8 cellular contexts compared by ENCODE assay signal in genomic region chr22:26398741-26399153, GRCh38. TPM values are rescaled to one million over a fixed set of nuclear protein-coding genes. Genes with fewer than 3 reads are reported as not detected.
A peak's percentile ranks its signal among the peaks of the same experiment; 100 is the strongest.
DNase-seq lines count a peak whose midpoint lies in the region; ATAC-seq, FAIRE-seq and TF ChIP-seq lines count a peak whose summit lies in the region.

No MANE protein-coding gene starts in this region.

- intact Hi-C loops in ascending aorta (cut with DNase I), result loop anchor here (2.0 kb wide), 1 partner anchor 62 kb away; no protein-coding TSS in a partner anchor

- H3K4me1 ChIP-seq in KMS-11 (ENCODE audit: low read depth, poor library complexity, severe bottlenecking) (no peaks in the 10 kb centered on the region), ascending aorta (no peaks in the 10 kb centered on the region), small intestine (ENCODE audit: control insufficient read depth in 2 of 2, insufficient read depth in 1 of 2, low read depth in 1 of 2, low read length in 1 of 2) (no peaks in the 10 kb centered on the region)

- H3K9me3 ChIP-seq in ascending aorta, result no peaks in the 10 kb centered on the region
- no peaks in the 10 kb centered on the region for H3K9me3 ChIP-seq in small intestine (ENCODE audit: control insufficient read depth, low read depth)

- no peak for ATAC-seq in HG02610 (IDR thresholded peaks at IDR 0.05; ENCODE audit: unreplicated experiment)

- 30 to 39% (median 33%) methylated on average over 3 of the region's 3 CpGs for WGBS in small intestine, 3 donors

- H3K36me3 ChIP-seq in KMS-11 (ENCODE audit: insufficient read depth), result no peaks in the 10 kb centered on the region
- H3K36me3 ChIP-seq in ascending aorta, result no peaks in the 10 kb centered on the region
- H3K36me3 ChIP-seq in small intestine (ENCODE audit: control insufficient read depth in 2 of 2, insufficient read depth in 2 of 2, low read length in 2 of 2), result no peaks in the 10 kb centered on the region

- no peak overlapping the region for H3K4me2 ChIP-seq in KMS-11

- H3K4me3 ChIP-seq in KMS-11 (IDR thresholded peaks at IDR 0.05; ENCODE audit: insufficient read depth, low read depth, low read length) (no peak overlapping the region), ascending aorta (no peak overlapping the region), small intestine (ENCODE audit: low read depth in 1 of 2, low read length in 2 of 2) (no peak overlapping the region)

- no peak overlapping the region for H3K9ac ChIP-seq in KMS-11

- DNase-seq in Daoy (ENCODE audit: low read depth) (peak; percentile 69), T-helper 1 cell (peak; percentile 14 to 59 (median 23)), ascending aorta (ENCODE audit: low spot score in 2 of 2) (peak in 1 of 2 donors; percentile 71), hepatic stellate cell (ENCODE audit: low spot score) (peak; percentile 71), small intestine (peak; percentile 70), HuH-7.5 (ENCODE audit: low spot score) (no peak)

- H3K27me3 ChIP-seq in KMS-11 (ENCODE audit: insufficient read depth, low read depth) (no peaks in the 10 kb centered on the region), ascending aorta (no peaks in the 10 kb centered on the region), small intestine (ENCODE audit: control insufficient read depth in 2 of 2, insufficient read depth in 2 of 2, low read length in 2 of 2) (no peaks in the 10 kb centered on the region)

- peak; percentile 50; the same call in 1 of the 2 replicates for TF ChIP-seq CTCF in KMS-11 (conservative IDR thresholded peaks at IDR 0.05; ENCODE audit: low read depth, low read length)
- TF ChIP-seq CTCF in ascending aorta (IDR thresholded peaks at IDR 0.05), result peak; percentile 22 to 44 (median 30)

- H4K20me1 ChIP-seq in KMS-11 (ENCODE audit: insufficient read depth), result no peaks in the 10 kb centered on the region

- no peak overlapping the region for H2AFZ ChIP-seq in KMS-11 (ENCODE audit: low read depth)

- FAIRE-seq in small intestine (lab: Jason Lieb, UNC), result no peak

- H3K27ac ChIP-seq in KMS-11, result no peak overlapping the region
- H3K27ac ChIP-seq in ascending aorta, result no peak overlapping the region
- H3K27ac ChIP-seq in small intestine (ENCODE audit: low read depth in 1 of 2, low read length in 1 of 2), result no peak overlapping the region

- H3K79me2 ChIP-seq in KMS-11 (ENCODE audit: insufficient read depth, low read depth), result no peaks in the 10 kb centered on the region

RNA-seq across cellular contexts. Expression of gene ASPHD2, which starts 30.3 kb away (rescaled TPM):
- total RNA-seq in Daoy (2014; rRNA removed; shearing (Covaris generic)), result 3.9 and 4.2 TPM in 2 replicates
- total RNA-seq in ascending aorta, result 0.32 TPM
- 1 to 10 TPM in 1 of 3 donors, under 1 TPM in 2; 0.45 to 1.8 (median 0.54) TPM for polyA plus RNA-seq in small intestine
